Comparison of ENCODE assay signal across 8 cellular contexts in genomic region chr6:158803733-158804143, GRCh38. TPM values are rescaled to one million over a fixed set of nuclear protein-coding genes. Genes with fewer than 3 reads are reported as not detected.
DNase-seq lines count a peak whose midpoint lies in the region; ATAC-seq and TF ChIP-seq lines count a peak whose summit lies in the region.

No MANE protein-coding gene starts in this region.

- WGBS in heart right ventricle, 2 donors: 32 to 36% methylated on average over 5 of the region's 5 CpGs

- no peaks in the 10 kb centered on the region for H3K9me3 Mint-ChIP-seq in chondrocyte (ENCODE audit: low read depth)
- H3K9me3 Mint-ChIP-seq in natural killer cell treated with Interleukin-12 subunit alpha and Interleukin-12 subunit beta and Interleukin-15 and Interleukin-18, amount 100 ng/mL, for 72 hours: no peaks in the 10 kb centered on the region

- H3K4me3 ChIP-seq in heart right ventricle: peak overlapping the region in 4 of 10 donors; percentile 10 to 15 (median 12)

- TF ChIP-seq CTCF in heart right ventricle (IDR thresholded peaks at IDR 0.05) (no peak), chondrocyte (IDR thresholded peaks at IDR 0.05) (peak; percentile 16)

- no peaks in the 10 kb centered on the region for H3K27me3 Mint-ChIP-seq in chondrocyte (ENCODE audit: low read depth)
- H3K27me3 Mint-ChIP-seq in natural killer cell treated with Interleukin-12 subunit alpha and Interleukin-12 subunit beta and Interleukin-15 and Interleukin-18, amount 100 ng/mL, for 72 hours: no peaks in the 10 kb centered on the region

- peaks cover 0 to 12% (median 0%) of the 10 kb centered on the region in 9 donors for H3K36me3 ChIP-seq in heart right ventricle

- H3K27ac ChIP-seq in heart right ventricle: peak overlapping the region in 9 of 10 donors; percentile 19 to 77 (median 54)

- DNase-seq in heart right ventricle (peak in 1 of 2 donors; percentile 20), cardiac septum (ENCODE audit: low spot score) (no peak), NCI-H748 treated with DMSO at 0.1 percent for 48 hours (lab: John Stamatoyannopoulos, UW) (peak; percentile 27), chondrocyte (ENCODE audit: low spot score) (no peak), cerebellar cortex (ENCODE audit: low spot score) (no peak), putamen (ENCODE audit: low spot score) (no peak)
- peak; percentile 71 for DNase-seq in natural killer cell treated with Interleukin-12 subunit alpha and Interleukin-12 subunit beta and Interleukin-15 and Interleukin-18, amount 100 ng/mL, for 72 hours (ENCODE audit: low spot score)

- peaks cover 40% of the 10 kb centered on the region for H3K4me1 Mint-ChIP-seq in chondrocyte (ENCODE audit: low read depth)
- peaks cover 60 to 71% of the 10 kb centered on the region in 2 donors for H3K4me1 Mint-ChIP-seq in natural killer cell treated with Interleukin-12 subunit alpha and Interleukin-12 subunit beta and Interleukin-15 and Interleukin-18, amount 100 ng/mL, for 72 hours (ENCODE audit: low read depth in 2 of 2)

- ATAC-seq in heart right ventricle: peak in 1 of 8 donors; percentile 36
- ATAC-seq in HG02642 (IDR thresholded peaks at IDR 0.05; ENCODE audit: poor library complexity, unreplicated experiment): peak; percentile 66
- ATAC-seq in natural killer cell treated with Interleukin-12 subunit alpha and Interleukin-12 subunit beta and Interleukin-15 and Interleukin-18, amount 100 ng/mL, for 72 hours: peak; percentile 87 to 92

- no peaks in the 10 kb centered on the region for H3K9me3 ChIP-seq in heart right ventricle

- peak overlapping the region; percentile 13 for H3K4me3 Mint-ChIP-seq in chondrocyte (ENCODE audit: unreplicated experiment)
- H3K4me3 Mint-ChIP-seq in natural killer cell treated with Interleukin-12 subunit alpha and Interleukin-12 subunit beta and Interleukin-15 and Interleukin-18, amount 100 ng/mL, for 72 hours: peak overlapping the region; percentile 62

- H3K27me3 ChIP-seq in heart right ventricle: no peaks in the 10 kb centered on the region

- H3K36me3 Mint-ChIP-seq in chondrocyte (ENCODE audit: low read depth): peaks cover 1% of the 10 kb centered on the region
- peaks cover 13% of the 10 kb centered on the region for H3K36me3 Mint-ChIP-seq in natural killer cell treated with Interleukin-12 subunit alpha and Interleukin-12 subunit beta and Interleukin-15 and Interleukin-18, amount 100 ng/mL, for 72 hours

- H3K4me1 ChIP-seq in heart right ventricle: peaks cover 9 to 82% (median 66%) of the 10 kb centered on the region in 9 donors

- intact Hi-C loops in heart right ventricle (cut with DNase I) (no loop called here), cardiac septum (cut with DNase I) (loop anchor here (5.0 kb wide), 1 partner anchor 96 kb away; no protein-coding TSS in a partner anchor)

- peak overlapping the region; percentile 85 for H3K27ac Mint-ChIP-seq in chondrocyte (ENCODE audit: unreplicated experiment)
- H3K27ac Mint-ChIP-seq in natural killer cell treated with Interleukin-12 subunit alpha and Interleukin-12 subunit beta and Interleukin-15 and Interleukin-18, amount 100 ng/mL, for 72 hours: peak overlapping the region; percentile 79 to 84

RNA-seq across cellular contexts. Expression of gene EZR, which starts 15.4 kb away (rescaled TPM):
- total RNA-seq in heart right ventricle (100 to 1,000 TPM; 148 to 227 (median 186) TPM), cardiac septum (141 TPM), chondrocyte (57.0 to 71.5 TPM (median 68.4 TPM) in 3 replicates)
- polyA plus RNA-seq in heart right ventricle: 100 to 1,000 TPM in 1 of 2 donors, 10 to 100 TPM in 1; 90.3 to 322 TPM
- total RNA-seq in natural killer cell treated with Interleukin-12 subunit alpha and Interleukin-12 subunit beta and Interleukin-15 and Interleukin-18, amount 100 ng/mL, for 72 hours: 100 to 1,000 TPM in 1 of 2 donors, 10 to 100 TPM in 1; 71.0 to 135 TPM

Comparison
In these comparisons a context has a peak if more than half of its experiments do, and no peak if none do; other contexts are left out.
1. DNase-seq: peak in NCI-H748 treated with DMSO at 0.1 percent for 48 hours (single experiment) and natural killer cell treated with Interleukin-12 subunit alpha and Interleukin-12 subunit beta and Interleukin-15 and Interleukin-18, amount 100 ng/mL, for 72 hours (single experiment); none in cardiac septum (single experiment), chondrocyte (single experiment), cerebellar cortex (single experiment) and putamen (single experiment).